1 cellular context compared by ENCODE assay signal in genomic region chr1:43275826-43276620, GRCh38.
TF ChIP-seq lines count a peak whose summit lies in the region.

No MANE protein-coding gene starts in this region.

TF ChIP-seq in HepG2, 621 proteins besides CTCF, POLR2A, EP300 and RAD21:
- TF ChIP-seq, protein P1, sequence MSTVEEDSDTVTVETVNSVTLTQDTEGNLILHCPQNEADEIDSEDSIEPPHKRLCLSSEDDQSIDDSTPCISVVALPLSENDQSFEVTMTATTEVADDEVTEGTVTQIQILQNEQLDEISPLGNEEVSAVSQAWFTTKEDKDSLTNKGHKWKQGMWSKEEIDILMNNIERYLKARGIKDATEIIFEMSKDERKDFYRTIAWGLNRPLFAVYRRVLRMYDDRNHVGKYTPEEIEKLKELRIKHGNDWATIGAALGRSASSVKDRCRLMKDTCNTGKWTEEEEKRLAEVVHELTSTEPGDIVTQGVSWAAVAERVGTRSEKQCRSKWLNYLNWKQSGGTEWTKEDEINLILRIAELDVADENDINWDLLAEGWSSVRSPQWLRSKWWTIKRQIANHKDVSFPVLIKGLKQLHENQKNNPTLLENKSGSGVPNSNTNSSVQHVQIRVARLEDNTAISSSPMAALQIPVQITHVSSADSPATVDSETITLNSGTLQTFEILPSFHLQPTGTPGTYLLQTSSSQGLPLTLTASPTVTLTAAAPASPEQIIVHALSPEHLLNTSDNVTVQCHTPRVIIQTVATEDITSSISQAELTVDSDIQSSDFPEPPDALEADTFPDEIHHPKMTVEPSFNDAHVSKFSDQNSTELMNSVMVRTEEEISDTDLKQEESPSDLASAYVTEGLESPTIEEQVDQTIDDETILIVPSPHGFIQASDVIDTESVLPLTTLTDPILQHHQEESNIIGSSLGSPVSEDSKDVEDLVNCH (CRISPR knock-in tag; IDR thresholded peaks at IDR 0.05) = no peak
- TF ChIP-seq DNMT1 (CRISPR knock-in tag; IDR thresholded peaks at IDR 0.05) (no peak), ZBTB7A (CRISPR knock-in tag; IDR thresholded peaks at IDR 0.05) (no peak), MTF2 (CRISPR knock-in tag; IDR thresholded peaks at IDR 0.05; ENCODE audit: borderline replicate concordance) (no peak), ZSCAN22 (CRISPR knock-in tag; IDR thresholded peaks at IDR 0.05) (no peak), SAP130 (CRISPR knock-in tag; IDR thresholded peaks at IDR 0.05; ENCODE audit: low read depth) (no peak), SRSF1 (optimal IDR thresholded peaks at IDR 0.05; ENCODE audit: low read depth, low read length) (no peak), SMAD9 (CRISPR knock-in tag; IDR thresholded peaks at IDR 0.05) (no peak), KAT7 (CRISPR knock-in tag; IDR thresholded peaks at IDR 0.05; ENCODE audit: borderline replicate concordance) (no peak), FOXK2 (IDR thresholded peaks at IDR 0.05) (no peak), KLF11 (CRISPR knock-in tag; IDR thresholded peaks at IDR 0.05) (no peak), ELF4 (CRISPR knock-in tag; IDR thresholded peaks at IDR 0.05; ENCODE audit: borderline replicate concordance) (no peak), NFYB (CRISPR knock-in tag; IDR thresholded peaks at IDR 0.05) (no peak)
- TF ChIP-seq, protein P2, sequence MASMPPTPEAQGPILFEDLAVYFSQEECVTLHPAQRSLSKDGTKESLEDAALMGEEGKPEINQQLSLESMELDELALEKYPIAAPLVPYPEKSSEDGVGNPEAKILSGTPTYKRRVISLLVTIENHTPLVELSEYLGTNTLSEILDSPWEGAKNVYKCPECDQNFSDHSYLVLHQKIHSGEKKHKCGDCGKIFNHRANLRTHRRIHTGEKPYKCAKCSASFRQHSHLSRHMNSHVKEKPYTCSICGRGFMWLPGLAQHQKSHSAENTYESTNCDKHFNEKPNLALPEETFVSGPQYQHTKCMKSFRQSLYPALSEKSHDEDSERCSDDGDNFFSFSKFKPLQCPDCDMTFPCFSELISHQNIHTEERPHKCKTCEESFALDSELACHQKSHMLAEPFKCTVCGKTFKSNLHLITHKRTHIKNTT (CRISPR knock-in tag; IDR thresholded peaks at IDR 0.05) = no peak
- TF ChIP-seq, protein P3, sequence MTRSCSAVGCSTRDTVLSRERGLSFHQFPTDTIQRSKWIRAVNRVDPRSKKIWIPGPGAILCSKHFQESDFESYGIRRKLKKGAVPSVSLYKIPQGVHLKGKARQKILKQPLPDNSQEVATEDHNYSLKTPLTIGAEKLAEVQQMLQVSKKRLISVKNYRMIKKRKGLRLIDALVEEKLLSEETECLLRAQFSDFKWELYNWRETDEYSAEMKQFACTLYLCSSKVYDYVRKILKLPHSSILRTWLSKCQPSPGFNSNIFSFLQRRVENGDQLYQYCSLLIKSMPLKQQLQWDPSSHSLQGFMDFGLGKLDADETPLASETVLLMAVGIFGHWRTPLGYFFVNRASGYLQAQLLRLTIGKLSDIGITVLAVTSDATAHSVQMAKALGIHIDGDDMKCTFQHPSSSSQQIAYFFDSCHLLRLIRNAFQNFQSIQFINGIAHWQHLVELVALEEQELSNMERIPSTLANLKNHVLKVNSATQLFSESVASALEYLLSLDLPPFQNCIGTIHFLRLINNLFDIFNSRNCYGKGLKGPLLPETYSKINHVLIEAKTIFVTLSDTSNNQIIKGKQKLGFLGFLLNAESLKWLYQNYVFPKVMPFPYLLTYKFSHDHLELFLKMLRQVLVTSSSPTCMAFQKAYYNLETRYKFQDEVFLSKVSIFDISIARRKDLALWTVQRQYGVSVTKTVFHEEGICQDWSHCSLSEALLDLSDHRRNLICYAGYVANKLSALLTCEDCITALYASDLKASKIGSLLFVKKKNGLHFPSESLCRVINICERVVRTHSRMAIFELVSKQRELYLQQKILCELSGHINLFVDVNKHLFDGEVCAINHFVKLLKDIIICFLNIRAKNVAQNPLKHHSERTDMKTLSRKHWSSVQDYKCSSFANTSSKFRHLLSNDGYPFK (CRISPR knock-in tag; IDR thresholded peaks at IDR 0.05; ENCODE audit: borderline replicate concordance) = no peak; the same call in 1 of the 2 replicates
- TF ChIP-seq, protein P4, sequence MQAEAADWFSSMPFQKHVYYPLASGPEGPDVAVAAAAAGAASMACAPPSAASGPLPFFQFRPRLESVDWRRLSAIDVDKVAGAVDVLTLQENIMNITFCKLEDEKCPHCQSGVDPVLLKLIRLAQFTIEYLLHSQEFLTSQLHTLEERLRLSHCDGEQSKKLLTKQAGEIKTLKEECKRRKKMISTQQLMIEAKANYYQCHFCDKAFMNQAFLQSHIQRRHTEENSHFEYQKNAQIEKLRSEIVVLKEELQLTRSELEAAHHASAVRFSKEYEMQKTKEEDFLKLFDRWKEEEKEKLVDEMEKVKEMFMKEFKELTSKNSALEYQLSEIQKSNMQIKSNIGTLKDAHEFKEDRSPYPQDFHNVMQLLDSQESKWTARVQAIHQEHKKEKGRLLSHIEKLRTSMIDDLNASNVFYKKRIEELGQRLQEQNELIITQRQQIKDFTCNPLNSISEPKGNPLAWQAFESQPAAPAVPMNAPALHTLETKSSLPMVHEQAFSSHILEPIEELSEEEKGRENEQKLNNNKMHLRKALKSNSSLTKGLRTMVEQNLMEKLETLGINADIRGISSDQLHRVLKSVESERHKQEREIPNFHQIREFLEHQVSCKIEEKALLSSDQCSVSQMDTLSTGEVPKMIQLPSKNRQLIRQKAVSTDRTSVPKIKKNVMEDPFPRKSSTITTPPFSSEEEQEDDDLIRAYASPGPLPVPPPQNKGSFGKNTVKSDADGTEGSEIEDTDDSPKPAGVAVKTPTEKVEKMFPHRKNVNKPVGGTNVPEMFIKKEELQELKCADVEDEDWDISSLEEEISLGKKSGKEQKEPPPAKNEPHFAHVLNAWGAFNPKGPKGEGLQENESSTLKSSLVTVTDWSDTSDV (CRISPR knock-in tag; IDR thresholded peaks at IDR 0.05) = no peak
